Comparison of ENCODE assay signal across 8 cellular contexts in genomic region chr19:6476155-6476895, GRCh38. TPM values are rescaled to one million over a fixed set of nuclear protein-coding genes. Genes with fewer than 3 reads are reported as not detected.
A peak's percentile ranks its signal among the peaks of the same experiment; 100 is the strongest.
DNase-seq lines count a peak whose midpoint lies in the region; ATAC-seq and TF ChIP-seq lines count a peak whose summit lies in the region.

No MANE protein-coding gene starts in this region.

- TF ChIP-seq CTCF in colonic mucosa (IDR thresholded peaks at IDR 0.05): no peak

- H3K27ac ChIP-seq in colonic mucosa: no peak overlapping the region

- no peaks in the 10 kb centered on the region for H3K4me1 ChIP-seq in colonic mucosa

- peak overlapping the region in 1 of 4 donors; percentile 58 for H3K4me3 Mint-ChIP-seq in IgD-negative memory B cell
- no peak overlapping the region for H3K4me3 Mint-ChIP-seq in activated CD4-positive, alpha-beta T cell treated with anti-CD3 and anti-CD28 coated beads for 36 hours

- H3K9ac ChIP-seq in colonic mucosa (ENCODE audit: low read depth in 2 of 2, low read length in 2 of 2): no peak overlapping the region

- H3K36me3 ChIP-seq in colonic mucosa: no peaks in the 10 kb centered on the region

- DNase-seq in Ammon's horn (ENCODE audit: low spot score) (peak; percentile 78), colonic mucosa (peak; percentile 95), left lobe of liver (ENCODE audit: low spot score) (peak; percentile 90)
- DNase-seq in activated CD4-positive, alpha-beta T cell treated with anti-CD3 and anti-CD28 coated beads for 36 hours: peak; percentile 84
- DNase-seq in stimulated activated CD4-positive, alpha-beta T cell treated with anti-CD3 and anti-CD28 coated beads, Interleukin-4, amount 100 ng/mL, for 4 hours: peak; percentile 34 to 44

- no peaks in the 10 kb centered on the region for H3K9me3 ChIP-seq in colonic mucosa

- no peaks in the 10 kb centered on the region for H3K27me3 Mint-ChIP-seq in IgD-negative memory B cell
- H3K27me3 Mint-ChIP-seq in activated CD4-positive, alpha-beta T cell treated with anti-CD3 and anti-CD28 coated beads for 36 hours: no peaks in the 10 kb centered on the region

- H3K4me3 ChIP-seq in colonic mucosa: peak overlapping the region; percentile 25

- H3K36me3 Mint-ChIP-seq in IgD-negative memory B cell: peaks cover 2% of the 10 kb centered on the region
- H3K36me3 Mint-ChIP-seq in activated CD4-positive, alpha-beta T cell treated with anti-CD3 and anti-CD28 coated beads for 36 hours (ENCODE audit: low read depth): peaks cover 20% of the 10 kb centered on the region

- no peaks in the 10 kb centered on the region for H3K9me3 Mint-ChIP-seq in IgD-negative memory B cell
- H3K9me3 Mint-ChIP-seq in activated CD4-positive, alpha-beta T cell treated with anti-CD3 and anti-CD28 coated beads for 36 hours (ENCODE audit: low read depth): no peaks in the 10 kb centered on the region

- peak; percentile 88 for ATAC-seq in activated CD4-positive, alpha-beta T cell treated with anti-CD3 and anti-CD28 coated beads for 36 hours
- ATAC-seq in left lobe of liver (peak; percentile 91), HG02981 (IDR thresholded peaks at IDR 0.05; ENCODE audit: unreplicated experiment) (no peak), GM21737 (IDR thresholded peaks at IDR 0.05; ENCODE audit: unreplicated experiment) (no peak)

- CTCF ChIA-PET in activated CD4-positive, alpha-beta T cell treated with anti-CD3 and anti-CD28 coated beads for 36 hours (lab: Charles Lee): interaction anchor here (1.3 kb wide), 1 partner anchor 387 kb away, joined by 3 read pairs; no protein-coding TSS in a partner anchor

- peak overlapping the region in 2 of 3 donors; percentile 62 for H3K27ac Mint-ChIP-seq in IgD-negative memory B cell
- H3K27ac Mint-ChIP-seq in activated CD4-positive, alpha-beta T cell treated with anti-CD3 and anti-CD28 coated beads for 36 hours: no peak overlapping the region

- peaks cover 5 to 9% (median 7%) of the 10 kb centered on the region in 3 donors for H3K4me1 Mint-ChIP-seq in IgD-negative memory B cell
- H3K4me1 Mint-ChIP-seq in activated CD4-positive, alpha-beta T cell treated with anti-CD3 and anti-CD28 coated beads for 36 hours: peaks cover 16% of the 10 kb centered on the region

- intact Hi-C loops in activated CD4-positive, alpha-beta T cell treated with anti-CD3 and anti-CD28 coated beads for 36 hours (cut with DNase I, micrococcal nuclease): loop anchor here in 1 of 2 experiments (1.0 kb wide), 3 partner anchors 16 to 103 kb away; no protein-coding TSS in a partner anchor
- intact Hi-C loops in colonic mucosa (cut with DNase I): no loop called here

- POLR2A ChIA-PET in activated CD4-positive, alpha-beta T cell treated with anti-CD3 and anti-CD28 coated beads for 36 hours (lab: Charles Lee): interaction anchor here (0.5 kb wide), 1 partner anchor 85 kb away, joined by 12 read pairs; no protein-coding TSS in a partner anchor

- H3K27me3 ChIP-seq in colonic mucosa: no peaks in the 10 kb centered on the region

RNA-seq across cellular contexts. Expression of gene DENND1C, which starts 5.3 kb away (rescaled TPM):
- polyA plus RNA-seq in IgD-negative memory B cell: 80.7 TPM
- total RNA-seq in activated CD4-positive, alpha-beta T cell treated with anti-CD3 and anti-CD28 coated beads for 36 hours: 10 to 100 TPM; 49.5 to 56.3 TPM
- total RNA-seq in colonic mucosa (1 to 10 TPM; 2.5 to 2.9 TPM), left lobe of liver (1.1 TPM)

RNA-seq across cellular contexts. Expression of gene CRB3, which starts 12.3 kb away (rescaled TPM):
- polyA plus RNA-seq in IgD-negative memory B cell: 4.2 TPM
- total RNA-seq in activated CD4-positive, alpha-beta T cell treated with anti-CD3 and anti-CD28 coated beads for 36 hours: 1 to 10 TPM; 1.2 to 1.8 TPM
- 100 to 1,000 TPM; 115 to 118 TPM for total RNA-seq in colonic mucosa
- 25.9 TPM for total RNA-seq in left lobe of liver

RNA-seq across cellular contexts. Expression of gene SLC25A23, which starts 16.7 kb away (rescaled TPM):
- 28.2 TPM for polyA plus RNA-seq in IgD-negative memory B cell
- 10 to 100 TPM; 18.6 to 19.2 TPM for total RNA-seq in activated CD4-positive, alpha-beta T cell treated with anti-CD3 and anti-CD28 coated beads for 36 hours
- 100 to 1,000 TPM; 124 to 151 TPM for total RNA-seq in colonic mucosa
- total RNA-seq in left lobe of liver: 40.3 TPM

RNA-seq across cellular contexts. Expression of gene TUBB4A, which starts 25.8 kb away (rescaled TPM):
- 14.6 TPM for polyA plus RNA-seq in IgD-negative memory B cell
- total RNA-seq in activated CD4-positive, alpha-beta T cell treated with anti-CD3 and anti-CD28 coated beads for 36 hours: 1 to 10 TPM; 4.8 to 5.1 TPM
- total RNA-seq in colonic mucosa (1 to 10 TPM in 1 of 2 donors, under 1 TPM in 1; 0.44 to 1.4 TPM), left lobe of liver (0.70 TPM)

RNA-seq across cellular contexts. Expression of gene SLC25A41, which starts 42.8 kb away (rescaled TPM):
- not detected for polyA plus RNA-seq in IgD-negative memory B cell
- total RNA-seq in activated CD4-positive, alpha-beta T cell treated with anti-CD3 and anti-CD28 coated beads for 36 hours: under 1 TPM; 0.46 to 0.64 TPM
- total RNA-seq in colonic mucosa (1 to 10 TPM in 1 of 2 donors, not detected in 1; 1.8 TPM), left lobe of liver (0.18 TPM)

Comparison
In these comparisons a context has a peak if more than half of its experiments do, and no peak if none do; other contexts are left out.
1. DNase-seq: peak in every context shown above with its lines; median percentile 95 in colonic mucosa; 90 in left lobe of liver; 84 in activated CD4-positive, alpha-beta T cell treated with anti-CD3 and anti-CD28 coated beads for 36 hours; 78 in Ammon's horn; 39 in stimulated activated CD4-positive, alpha-beta T cell treated with anti-CD3 and anti-CD28 coated beads, Interleukin-4, amount 100 ng/mL, for 4 hours.
2. ATAC-seq: peak in activated CD4-positive, alpha-beta T cell treated with anti-CD3 and anti-CD28 coated beads for 36 hours (single experiment) and left lobe of liver (single experiment); none in HG02981 (single experiment) and GM21737 (single experiment).
3. RNA of gene DENND1C, which starts 5.3 kb away (total RNA-seq): 49.5 to 56.3 TPM in activated CD4-positive, alpha-beta T cell treated with anti-CD3 and anti-CD28 coated beads for 36 hours; 2.5 to 2.9 TPM in colonic mucosa and 1.1 TPM in left lobe of liver (single experiment); every median in the first group is over 10 times any median in the second.